In genomic region chr5:14143843-14144585, GRCh38 we compare ENCODE assay signal across 8 cellular contexts. TPM values are rescaled to one million over a fixed set of nuclear protein-coding genes. Genes with fewer than 3 reads are reported as not detected.
DNase-seq lines count a peak whose midpoint lies in the region; ATAC-seq and TF ChIP-seq lines count a peak whose summit lies in the region.

No MANE protein-coding gene starts in this region.

- in situ Hi-C loops in brain microvascular endothelial cell (cut with HindIII; ENCODE audit: low pct_ligation_motif_present, low sequenced_read_pairs): no loop called here

- no peaks in the 10 kb centered on the region for H3K9me3 ChIP-seq in SK-N-MC (ENCODE audit: low read depth, low read length)

- H3K9ac ChIP-seq in SK-N-MC (ENCODE audit: insufficient read length): peak overlapping the region; percentile 72

- H3K27me3 ChIP-seq in brain microvascular endothelial cell (replicated peaks): no peaks in the 10 kb centered on the region

- H3K4me3 ChIP-seq in SK-N-MC (peak overlapping the region; percentile 85), brain microvascular endothelial cell (ENCODE audit: low read depth, low read length) (peak overlapping the region; percentile 96)

- H3K27ac ChIP-seq in SK-N-MC (no peak overlapping the region), brain microvascular endothelial cell (peak overlapping the region; percentile 95)

- CTCF ChIA-PET in HEK293T (lab: Yijun Ruan, JAX): no interaction called here

- DNase-seq in activated CD4-positive, CD25-positive, alpha-beta regulatory T cell treated with anti-CD3 and anti-CD28 coated beads, Interleukin-2, amount 50 U/mL, for 72 hours: peak; percentile 53
- DNase-seq in SK-N-MC (ENCODE audit: low read depth, low spot score) (no peak), brain microvascular endothelial cell (no peak), left colon (peak; percentile 36 to 67), HEK293T (ENCODE audit: extremely low spot score) (no peak)
- DNase-seq in stimulated activated CD4-positive, alpha-beta T cell treated with anti-CD3 and anti-CD28 coated beads, Interleukin-2, amount 100 ng/mL, for 24 hours: peak; percentile 39 to 47

- H3K36me3 ChIP-seq in SK-N-MC (ENCODE audit: insufficient read depth, low read length) (no peaks in the 10 kb centered on the region), brain microvascular endothelial cell (replicated peaks) (peaks cover 14% of the 10 kb centered on the region)

- POLR2A ChIA-PET in HEK293T (lab: Yijun Ruan, JAX): interaction anchor here (1.0 to 3.5 kb wide), 4 partner anchors 12 to 121 kb away, joined by 3 to 29 read pairs (median 5); no protein-coding TSS in a partner anchor

- intact Hi-C loops in left colon (cut with DNase I, micrococcal nuclease): loop anchor here in 1 of 2 donors (10.0 kb wide), 1 partner anchor 121 kb away; no protein-coding TSS in a partner anchor

- ATAC-seq in activated CD4-positive, CD25-positive, alpha-beta regulatory T cell treated with anti-CD3 and anti-CD28 coated beads, Interleukin-2, amount 50 U/mL, for 24 hours: no peak
- ATAC-seq in HG03045 (IDR thresholded peaks at IDR 0.05; ENCODE audit: unreplicated experiment) (peak; percentile 23), left colon (peak; percentile 13)

- no peak for TF ChIP-seq CTCF in brain microvascular endothelial cell (IDR thresholded peaks at IDR 0.05; ENCODE audit: low read depth, low read length, missing control alignments)

TF ChIP-seq in HEK293T, 16 proteins besides CTCF, POLR2A, EP300 and RAD21:
- no peak for TF ChIP-seq BHLHE40 (IDR thresholded peaks at IDR 0.05; ENCODE audit: borderline replicate concordance)
- TF ChIP-seq SUZ12 (IDR thresholded peaks at IDR 0.05): no peak
- TF ChIP-seq FOXK2 (IDR thresholded peaks at IDR 0.05): no peak
- no peak for TF ChIP-seq ARNT (IDR thresholded peaks at IDR 0.05)
- TF ChIP-seq ELF4 (IDR thresholded peaks at IDR 0.05): no peak
- no peak for TF ChIP-seq ZNF384 (IDR thresholded peaks at IDR 0.05)
- no peak for TF ChIP-seq HDGF (IDR thresholded peaks at IDR 0.05; ENCODE audit: borderline replicate concordance)
- no peak for TF ChIP-seq FOXM1 (IDR thresholded peaks at IDR 0.05; ENCODE audit: borderline replicate concordance)
- no peak for TF ChIP-seq LEF1 (IDR thresholded peaks at IDR 0.05; ENCODE audit: borderline replicate concordance)
- TF ChIP-seq L3MBTL2 (conservative IDR thresholded peaks at IDR 0.05): no peak
- no peak for TF ChIP-seq PKNOX1 (IDR thresholded peaks at IDR 0.05)
- TF ChIP-seq TARDBP (IDR thresholded peaks at IDR 0.05): no peak
- no peak for TF ChIP-seq FOXA1 (IDR thresholded peaks at IDR 0.05)
- TF ChIP-seq CTBP1 (IDR thresholded peaks at IDR 0.05; ENCODE audit: borderline replicate concordance): no peak
- TF ChIP-seq NFRKB (IDR thresholded peaks at IDR 0.05): no peak
- no peak for TF ChIP-seq SP1 (IDR thresholded peaks at IDR 0.05)

RNA-seq across cellular contexts. Expression of gene TRIO, which starts 0.9 kb away (rescaled TPM):
- 100 to 1,000 TPM; 140 to 181 TPM for total RNA-seq in left colon

Comparison
In these comparisons a context has a peak if more than half of its experiments do, and no peak if none do; other contexts are left out.
1. DNase-seq: peak in activated CD4-positive, CD25-positive, alpha-beta regulatory T cell treated with anti-CD3 and anti-CD28 coated beads, Interleukin-2, amount 50 U/mL, for 72 hours (single experiment), left colon (2 of 2) and stimulated activated CD4-positive, alpha-beta T cell treated with anti-CD3 and anti-CD28 coated beads, Interleukin-2, amount 100 ng/mL, for 24 hours (2 of 2); none in SK-N-MC (single experiment), brain microvascular endothelial cell (single experiment) and HEK293T (single experiment).
2. ATAC-seq: peak in HG03045 (single experiment) and left colon (single experiment); none in activated CD4-positive, CD25-positive, alpha-beta regulatory T cell treated with anti-CD3 and anti-CD28 coated beads, Interleukin-2, amount 50 U/mL, for 24 hours (0 of 2).